7 cellular contexts compared by ENCODE assay signal in genomic region chr11:108120936-108121273, GRCh38. TPM values are rescaled to one million over a fixed set of nuclear protein-coding genes. Genes with fewer than 3 reads are reported as not detected.
DNase-seq lines count a peak whose midpoint lies in the region; ATAC-seq and TF ChIP-seq lines count a peak whose summit lies in the region.
"Not testable (repeated sequence)": the region's sequence is repeated elsewhere in the genome, so short reads cannot be mapped to it uniquely, and the experiment has no call there.

No MANE protein-coding gene starts in this region.

- in situ Hi-C loops in brain microvascular endothelial cell (cut with HindIII; ENCODE audit: low pct_ligation_motif_present, low sequenced_read_pairs) = not testable (repeated sequence)

- H3K27me3 ChIP-seq in HUES64 (ENCODE audit: insufficient read depth, low read length) = peaks cover 14% of the 10 kb centered on the region
- H3K27me3 ChIP-seq in brain microvascular endothelial cell (replicated peaks); foreskin keratinocyte; mononuclear cell (ENCODE audit: insufficient read depth, low read length); skeletal muscle tissue (ENCODE audit: control insufficient read depth in 3 of 3, insufficient read depth in 3 of 3, low read length in 3 of 3): not testable (repeated sequence)

- not testable (repeated sequence) for H3K36me3 ChIP-seq in HUES64 (ENCODE audit: insufficient read depth, low read length); brain microvascular endothelial cell (replicated peaks); skeletal muscle tissue (ENCODE audit: control insufficient read depth in 3 of 3, insufficient read depth in 3 of 3, low read length in 3 of 3)

- intact Hi-C loops in activated B cell treated with CpG ODN at 0.5 μM for 24 hours (cut with micrococcal nuclease) = loop anchor here (1.0 to 10.0 kb wide), 11 partner anchors 40 to 556 kb away; partner anchors contain the start of genes ALKBH8, C11orf65, DDX10 and POGLUT3

- H3K4me3 Mint-ChIP-seq in activated B cell treated with CpG ODN at 0.5 μM for 24 hours = peak overlapping the region; percentile 87

- H3K27ac ChIP-seq in HUES64 (ENCODE audit: low read depth, low read length) = not testable (repeated sequence)
- peak overlapping the region; percentile 83 for H3K27ac ChIP-seq in brain microvascular endothelial cell
- H3K27ac ChIP-seq in foreskin keratinocyte = peak overlapping the region; percentile 63
- peak overlapping the region; percentile 95 for H3K27ac ChIP-seq in skeletal muscle tissue (ENCODE audit: low read depth, low read length)

- H3K4me3 ChIP-seq in HUES64 (ENCODE audit: low read length) (peak overlapping the region; percentile 85), brain microvascular endothelial cell (ENCODE audit: low read depth, low read length) (peak overlapping the region; percentile 85), mononuclear cell (ENCODE audit: low read length) (peak overlapping the region; percentile 68), skeletal muscle tissue (ENCODE audit: low read length in 3 of 3) (peak overlapping the region; percentile 81 to 88 (median 85))

- H3K36me3 Mint-ChIP-seq in activated B cell treated with CpG ODN at 0.5 μM for 24 hours (ENCODE audit: low read depth) = not testable (repeated sequence)

- H3K9me3 ChIP-seq in HUES64 (ENCODE audit: insufficient read depth, low read depth, low read length); mononuclear cell (ENCODE audit: low read depth, low read length); skeletal muscle tissue (ENCODE audit: control insufficient read depth in 3 of 3, low read length in 3 of 3): not testable (repeated sequence)

- not testable (repeated sequence) for H3K4me1 ChIP-seq in HUES64 (ENCODE audit: insufficient read depth, low read length); foreskin keratinocyte
- H3K4me1 ChIP-seq in mononuclear cell (ENCODE audit: insufficient read depth, low read length) (peaks cover 35% of the 10 kb centered on the region), skeletal muscle tissue (ENCODE audit: control insufficient read depth in 3 of 3, insufficient read depth in 3 of 3, low read length in 3 of 3) (peaks cover 30 to 36% (median 31%) of the 10 kb centered on the region in 3 donors)

- not testable (repeated sequence) for H3K9me3 Mint-ChIP-seq in activated B cell treated with CpG ODN at 0.5 μM for 24 hours

- 79% methylated on average over 7 of the region's 7 CpGs for WGBS in HUES64

- DNase-seq in activated B cell treated with CpG ODN at 0.5 μM for 24 hours, brain microvascular endothelial cell, foreskin keratinocyte: not testable (repeated sequence)

- POLR2A ChIA-PET in activated B cell treated with CpG ODN at 0.5 μM for 24 hours (lab: Charles Lee) = interaction anchor here (0.7 kb wide), 1 partner anchor 555 kb away, joined by 4 read pairs; no protein-coding TSS in a partner anchor

- H3K4me1 Mint-ChIP-seq in activated B cell treated with CpG ODN at 0.5 μM for 24 hours = peaks cover 37% of the 10 kb centered on the region

- H3K27me3 Mint-ChIP-seq in activated B cell treated with CpG ODN at 0.5 μM for 24 hours = not testable (repeated sequence)

- H3K9ac ChIP-seq in HUES64 (ENCODE audit: low read depth, low read length) (peak overlapping the region; percentile 46; the same call in 1 of the 2 replicates), skeletal muscle tissue (ENCODE audit: low read depth in 1 of 3, low read length in 3 of 3) (peak overlapping the region; percentile 72 to 99 (median 90))

- TF ChIP-seq CTCF in activated B cell treated with CpG ODN at 0.5 μM for 24 hours (IDR thresholded peaks at IDR 0.05); brain microvascular endothelial cell (IDR thresholded peaks at IDR 0.05; ENCODE audit: low read depth, low read length, missing control alignments); foreskin keratinocyte (conservative IDR thresholded peaks at IDR 0.05): not testable (repeated sequence)

- CTCF ChIA-PET in activated B cell treated with CpG ODN at 0.5 μM for 24 hours (lab: Charles Lee) = not testable (repeated sequence)

- ATAC-seq in GM18517 (IDR thresholded peaks at IDR 0.05; ENCODE audit: unreplicated experiment) (peak; percentile 35), activated B cell treated with CpG ODN at 0.5 μM for 24 hours (ENCODE audit: low read depth) (peak; percentile 6)
- not testable (repeated sequence) for ATAC-seq in foreskin keratinocyte

- peak overlapping the region; percentile 56 for H3K27ac Mint-ChIP-seq in activated B cell treated with CpG ODN at 0.5 μM for 24 hours

RNA-seq across cellular contexts. Expression of gene ACAT1, which starts 0.5 kb away (rescaled TPM):
- polyA plus RNA-seq in HUES64 (2013, experiment 1 of 2) = 29.4 TPM
- polyA plus RNA-seq in HUES64 (2013, experiment 2 of 2) = 32.6 TPM
- total RNA-seq in activated B cell treated with CpG ODN at 0.5 μM for 24 hours = 50.1 and 51.1 TPM in 2 replicates
- total RNA-seq in foreskin keratinocyte = 48.3 and 53.3 TPM in 2 replicates
- 46.9 and 55.7 TPM in 2 replicates for polyA plus RNA-seq in foreskin keratinocyte
- 11.2 TPM for total RNA-seq in mononuclear cell
- total RNA-seq in skeletal muscle tissue = 112 TPM
